8 cellular contexts compared by ENCODE assay signal in the genomic region with DNA sequence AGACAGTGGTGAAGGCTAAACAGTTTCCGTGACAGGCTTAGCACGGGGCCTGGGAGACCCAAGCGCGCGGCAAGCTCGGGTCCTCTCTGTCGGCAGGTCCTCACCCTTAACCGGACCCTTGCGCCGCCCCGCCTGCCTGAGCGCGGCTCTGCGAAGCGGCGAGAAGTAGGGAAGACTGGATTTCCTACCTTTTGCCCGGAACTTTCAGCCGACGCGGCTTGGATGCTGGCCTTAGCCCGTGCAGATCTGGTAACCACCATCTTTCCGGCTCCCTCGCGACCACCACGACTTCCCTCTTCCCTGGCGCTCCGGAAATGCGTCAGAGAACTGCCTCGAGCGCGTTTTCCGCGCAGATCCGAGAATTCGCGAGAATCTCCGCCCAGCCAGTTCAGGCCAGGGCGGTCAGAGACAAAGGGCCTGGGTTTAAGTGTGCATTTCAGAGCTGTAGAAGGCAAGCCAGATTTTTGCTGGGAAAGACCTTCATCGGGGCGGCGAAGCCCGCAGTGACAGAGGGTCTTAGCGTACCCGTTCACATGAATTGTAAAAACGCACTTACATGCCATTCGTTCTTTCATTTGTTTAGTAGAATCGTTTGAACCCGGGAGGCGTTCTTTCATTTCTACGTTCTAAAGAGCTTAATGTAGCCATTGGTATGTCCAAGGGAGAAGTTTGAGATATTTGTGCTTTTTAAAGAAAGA. TPM values are rescaled to one million over a fixed set of nuclear protein-coding genes. Genes with fewer than 3 reads are reported as not detected.
DNase-seq lines count a peak whose midpoint lies in the region; ATAC-seq, FAIRE-seq and TF ChIP-seq lines count a peak whose summit lies in the region.

A gene with protein sequence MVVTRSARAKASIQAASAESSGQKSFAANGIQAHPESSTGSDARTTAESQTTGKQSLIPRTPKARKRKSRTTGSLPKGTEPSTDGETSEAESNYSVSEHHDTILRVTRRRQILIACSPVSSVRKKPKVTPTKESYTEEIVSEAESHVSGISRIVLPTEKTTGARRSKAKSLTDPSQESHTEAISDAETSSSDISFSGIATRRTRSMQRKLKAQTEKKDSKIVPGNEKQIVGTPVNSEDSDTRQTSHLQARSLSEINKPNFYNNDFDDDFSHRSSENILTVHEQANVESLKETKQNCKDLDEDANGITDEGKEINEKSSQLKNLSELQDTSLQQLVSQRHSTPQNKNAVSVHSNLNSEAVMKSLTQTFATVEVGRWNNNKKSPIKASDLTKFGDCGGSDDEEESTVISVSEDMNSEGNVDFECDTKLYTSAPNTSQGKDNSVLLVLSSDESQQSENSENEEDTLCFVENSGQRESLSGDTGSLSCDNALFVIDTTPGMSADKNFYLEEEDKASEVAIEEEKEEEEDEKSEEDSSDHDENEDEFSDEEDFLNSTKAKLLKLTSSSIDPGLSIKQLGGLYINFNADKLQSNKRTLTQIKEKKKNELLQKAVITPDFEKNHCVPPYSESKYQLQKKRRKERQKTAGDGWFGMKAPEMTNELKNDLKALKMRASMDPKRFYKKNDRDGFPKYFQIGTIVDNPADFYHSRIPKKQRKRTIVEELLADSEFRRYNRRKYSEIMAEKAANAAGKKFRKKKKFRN (minus strand): TSS at position 318 of the 698 bp plus-strand sequence. CDS start 58 bp downstream, at position 260.

- peak within 1 kb of the TSS; percentile 77 for H3K4me2 ChIP-seq in OCI-LY1 (ENCODE audit: low read length)

- H3K27me3 Mint-ChIP-seq in mesothelial cell of epicardium (ENCODE audit: low read depth): no peaks in the 10 kb centered on the region

- H3K9me2 ChIP-seq in OCI-LY1 (ENCODE audit: low read depth, low read length): no peaks in the 10 kb centered on the region

- peaks cover 4% of the 10 kb centered on the region for H3K4me1 ChIP-seq in HUES48 (ENCODE audit: control insufficient read depth, insufficient read depth, low read length)
- H3K4me1 ChIP-seq in OCI-LY1 (ENCODE audit: insufficient read depth, low read length, severe bottlenecking): peaks cover 33% of the 10 kb centered on the region

- peak within 1 kb of the TSS; percentile 98 for H3K27ac Mint-ChIP-seq in mesothelial cell of epicardium

- H4K20me1 ChIP-seq in OCI-LY1 (ENCODE audit: insufficient read depth, low read length): no peaks in the 10 kb centered on the region

- peak within 1 kb of the TSS; percentile 97 for H3K4me3 Mint-ChIP-seq in mesothelial cell of epicardium

- H3K36me3 ChIP-seq in HUES48 (ENCODE audit: control insufficient read depth, insufficient read depth, low read length) (peaks cover 37% of the 10 kb centered on the region), OCI-LY1 (ENCODE audit: insufficient read depth, low read length) (peaks cover 38% of the 10 kb centered on the region)

- FAIRE-seq in endometrium (lab: Jason Lieb, UNC): peak; percentile 39

- peaks cover 28% of the 10 kb centered on the region for H3K4me1 Mint-ChIP-seq in mesothelial cell of epicardium

- H3K9me3 Mint-ChIP-seq in mesothelial cell of epicardium: no peaks in the 10 kb centered on the region

- TF ChIP-seq CTCF in OCI-LY1 (IDR thresholded peaks at IDR 0.05; ENCODE audit: low read length) (no peak), mesothelial cell of epicardium (IDR thresholded peaks at IDR 0.05; ENCODE audit: unreplicated experiment) (no peak)

- H3F3A ChIP-seq in OCI-LY1 (ENCODE audit: insufficient read depth, low read length): no peaks in the 10 kb centered on the region; the same call in 1 of the 2 replicates

- H3K27me3 ChIP-seq in HUES48 (ENCODE audit: control insufficient read depth, insufficient read depth, low read length) (no peaks in the 10 kb centered on the region), OCI-LY1 (ENCODE audit: insufficient read depth, low read length) (no peaks in the 10 kb centered on the region)

- H3K9me3 ChIP-seq in HUES48 (ENCODE audit: control insufficient read depth, insufficient read depth, low read length) (no peaks in the 10 kb centered on the region), OCI-LY1 (ENCODE audit: low read length) (no peaks in the 10 kb centered on the region)

- ATAC-seq in GM21390 (IDR thresholded peaks at IDR 0.05; ENCODE audit: unreplicated experiment): peak; percentile 97

- H2AFZ ChIP-seq in OCI-LY1 (ENCODE audit: low read length): 0 out of 2 replicates have a peak within 1 kb of the TSS, but pooled peaks have one; percentile 29

- H3K9ac ChIP-seq in HUES48 (ENCODE audit: low read depth, low read length) (peak within 1 kb of the TSS; percentile 96), OCI-LY1 (ENCODE audit: low read length) (peak within 1 kb of the TSS; percentile 89)

- H3K79me2 ChIP-seq in OCI-LY1 (ENCODE audit: insufficient read depth, low read length): peaks cover 30% of the 10 kb centered on the region

- DNase-seq in Caki2 (ENCODE audit: low read depth) (peak; percentile 84), mesothelial cell of epicardium (ENCODE audit: low spot score in 2 of 2, unreplicated experiment in 2 of 2) (peak; percentile 71 to 85)
- DNase-seq in activated CD8-positive, alpha-beta memory T cell treated with anti-CD3 and anti-CD28 coated beads, Interleukin-2, amount 50 U/mL, for 4 hours: peak; percentile 88
- DNase-seq in stimulated activated CD8-positive, alpha-beta memory T cell treated with anti-CD3 and anti-CD28 coated beads, Interleukin-15, amount 100 ng/mL, for 48 hours (ENCODE audit: low read depth in 2 of 2): peak; percentile 84 to 85

- H3K27ac ChIP-seq in HUES48 (ENCODE audit: low read depth, low read length): peak within 1 kb of the TSS; percentile 98
- H3K27ac ChIP-seq in OCI-LY1 (ENCODE audit: low read depth, low read length, poor library complexity, severe bottlenecking): peak within 1 kb of the TSS; percentile 61

- in situ Hi-C loops in Caki2 (cut with HindIII; ENCODE audit: low pct_unique_long_range_greater_than_20kb, low sequenced_read_pairs): no loop called here

- H3K4me3 ChIP-seq in HUES48 (ENCODE audit: low read depth, low read length): peak within 1 kb of the TSS; percentile 96
- peak within 1 kb of the TSS; percentile 90 for H3K4me3 ChIP-seq in OCI-LY1 (ENCODE audit: low read depth, low read length, poor library complexity, severe bottlenecking)

- peaks cover 20% of the 10 kb centered on the region for H3K36me3 Mint-ChIP-seq in mesothelial cell of epicardium

RNA-seq across cellular contexts. Expression of the gene that starts here (rescaled TPM):
- 27.4 and 34.5 TPM in 2 replicates for total RNA-seq in Caki2 (2014; rRNA removed; shearing (Covaris generic); ENCODE audit: low replicate concordance)
- 46.4 to 49.6 TPM (median 47.4 TPM) in 3 replicates for total RNA-seq in mesothelial cell of epicardium

Comparison
In these comparisons a context has a peak if more than half of its experiments do, and no peak if none do; other contexts are left out.
1. Peak in every context shown above with its lines: DNase-seq, ATAC-seq, H3K4me3 ChIP-seq and H3K27ac ChIP-seq.